13 cellular contexts compared by ENCODE assay signal in the genomic region with DNA sequence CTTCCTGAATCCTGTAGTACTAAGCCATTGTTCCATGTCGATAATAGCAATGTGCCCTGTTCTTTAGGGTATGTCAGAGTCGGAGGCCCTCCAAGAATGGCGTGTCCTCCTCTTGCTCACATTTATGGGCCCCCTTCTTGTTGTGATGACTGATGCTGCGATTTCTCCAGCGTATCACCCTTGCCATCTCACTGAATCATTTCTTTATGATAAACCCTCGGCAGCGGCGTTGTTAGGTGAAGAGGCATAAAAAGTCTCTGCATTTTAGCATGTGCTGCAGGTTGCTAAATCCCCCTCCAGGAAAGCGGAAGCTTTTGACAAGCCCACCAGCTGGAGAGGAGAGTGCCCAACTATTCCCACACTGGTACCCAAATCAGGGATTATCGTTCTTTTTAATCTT.
A peak's percentile ranks its signal among the peaks of the same experiment; 100 is the strongest.
DNase-seq lines count a peak whose midpoint lies in the region; ATAC-seq and TF ChIP-seq lines count a peak whose summit lies in the region.
"Had no signal": no experiment of that assay in that cellular context is flagged by ENCODE, and none has a peak within 500 bp of the region (broad histone marks: within the 10 kb centered on the region; RNA-seq: fewer than 3 reads in every experiment).

No MANE protein-coding gene starts in this region.

- ATAC-seq in activated CD8-positive, alpha-beta memory T cell treated with anti-CD3 and anti-CD28 coated beads, Interleukin-2, amount 10 ng/mL, durations not matched to agents 7 days and 5 days: no peak
- no peak; the same call in 1 of the 2 replicates for ATAC-seq in WTC11
- ATAC-seq: CD8-positive, alpha-beta T cell had no signal

- H3K4me1 Mint-ChIP-seq in activated CD8-positive, alpha-beta memory T cell treated with anti-CD3 and anti-CD28 coated beads, Interleukin-2, amount 10 ng/mL, durations not matched to agents 7 days and 5 days: no peaks in the 10 kb centered on the region
- H3K4me1 Mint-ChIP-seq in WTC11: peaks cover 22% of the 10 kb centered on the region
- no peaks in the 10 kb centered on the region for H3K4me1 Mint-ChIP-seq in osteocyte (ENCODE audit: unreplicated experiment)
- H3K4me1 Mint-ChIP-seq: CD14-positive monocyte had no signal

- no peaks in the 10 kb centered on the region for H3K27me3 Mint-ChIP-seq in activated CD8-positive, alpha-beta memory T cell treated with anti-CD3 and anti-CD28 coated beads, Interleukin-2, amount 10 ng/mL, durations not matched to agents 7 days and 5 days
- H3K27me3 Mint-ChIP-seq in WTC11 (ENCODE audit: low read depth) (no peaks in the 10 kb centered on the region; the same call in 1 of the 2 replicates), osteocyte (ENCODE audit: unreplicated experiment) (no peaks in the 10 kb centered on the region)

- H3K4me3 Mint-ChIP-seq in activated CD8-positive, alpha-beta memory T cell treated with anti-CD3 and anti-CD28 coated beads, Interleukin-2, amount 10 ng/mL, durations not matched to agents 7 days and 5 days: no peak overlapping the region
- H3K4me3 Mint-ChIP-seq in WTC11: no peak overlapping the region
- no peak overlapping the region for H3K4me3 Mint-ChIP-seq in osteocyte (ENCODE audit: unreplicated experiment)
- H3K4me3 Mint-ChIP-seq: CD14-positive monocyte; CD8-positive, alpha-beta T cell had no signal

- H3K9me3 Mint-ChIP-seq in activated CD8-positive, alpha-beta memory T cell treated with anti-CD3 and anti-CD28 coated beads, Interleukin-2, amount 10 ng/mL, durations not matched to agents 7 days and 5 days (ENCODE audit: low read depth): no peaks in the 10 kb centered on the region
- H3K9me3 Mint-ChIP-seq in WTC11: peaks cover 5% of the 10 kb centered on the region
- H3K9me3 Mint-ChIP-seq in osteocyte (ENCODE audit: unreplicated experiment): peaks cover 10% of the 10 kb centered on the region
- H3K9me3 Mint-ChIP-seq: CD8-positive, alpha-beta T cell had no signal

- TF ChIP-seq CTCF in GM13976 (IDR thresholded peaks at IDR 0.05; ENCODE audit: borderline replicate concordance, control extremely low read depth, extremely low read depth, insufficient read depth, missing control alignments) (no peak), WTC11 (IDR thresholded peaks at IDR 0.05) (no peak), osteocyte (IDR thresholded peaks at IDR 0.05) (no peak)

- in situ Hi-C loops in GM13976 (cut with MboI; ENCODE audit: low sequenced_read_pairs, unreplicated experiment): no loop called here

- CTCF ChIA-PET in activated CD8-positive, alpha-beta memory T cell treated with anti-CD3 and anti-CD28 coated beads, Interleukin-2, amount 10 ng/mL, durations not matched to agents 7 days and 5 days (lab: Charles Lee): no interaction called here
- CTCF ChIA-PET in WTC11 (lab: Charles Lee): interaction anchor here (0.6 to 2.0 kb wide), 29 partner anchors 9 to 939 kb away, joined by 3 to 17 read pairs (median 4); no protein-coding TSS in a partner anchor

- no peaks in the 10 kb centered on the region for H3K36me3 Mint-ChIP-seq in activated CD8-positive, alpha-beta memory T cell treated with anti-CD3 and anti-CD28 coated beads, Interleukin-2, amount 10 ng/mL, durations not matched to agents 7 days and 5 days
- H3K36me3 Mint-ChIP-seq in WTC11 (peaks cover 2% of the 10 kb centered on the region; the same call in 1 of the 2 replicates), osteocyte (ENCODE audit: unreplicated experiment) (no peaks in the 10 kb centered on the region)
- H3K36me3 Mint-ChIP-seq: CD14-positive monocyte; CD8-positive, alpha-beta T cell had no signal

- H3K27ac Mint-ChIP-seq in activated CD8-positive, alpha-beta memory T cell treated with anti-CD3 and anti-CD28 coated beads, Interleukin-2, amount 10 ng/mL, durations not matched to agents 7 days and 5 days: no peak overlapping the region
- H3K27ac Mint-ChIP-seq in WTC11: peak overlapping the region; percentile 44; the same call in 1 of the 2 replicates
- H3K27ac Mint-ChIP-seq in osteocyte (ENCODE audit: unreplicated experiment): no peak overlapping the region
- H3K27ac Mint-ChIP-seq: CD14-positive monocyte; CD8-positive, alpha-beta T cell had no signal

- POLR2A ChIA-PET in WTC11 (lab: Charles Lee): interaction anchor here (1.5 kb wide), 1 partner anchor 14 kb away, joined by 3 read pairs; no protein-coding TSS in a partner anchor

- DNase-seq in activated CD8-positive, alpha-beta memory T cell treated with anti-CD3 and anti-CD28 coated beads, Interleukin-2, amount 10 ng/mL, durations not matched to agents 7 days and 5 days: peak; percentile 1
- DNase-seq in activated CD8-positive, alpha-beta memory T cell treated with anti-CD3 and anti-CD28 coated beads, Interleukin-2, amount 50 U/mL, for 48 hours: no peak
- DNase-seq in GM13976 (ENCODE audit: low spot score) (peak; percentile 5), WTC11 (ENCODE audit: low spot score) (no peak), osteocyte (ENCODE audit: extremely low spot score, unreplicated experiment) (peak; percentile 51), GM19238 (ENCODE audit: insufficient read length, low spot score) (no peak), epidermal melanocyte (ENCODE audit: insufficient read length, low spot score) (no peak)
- DNase-seq: 8988T, Calu3, DMS79 treated with DMSO at 0.1 percent for 48 hours, GF-D8 had no signal

TF ChIP-seq in WTC11, 78 proteins besides CTCF, POLR2A, EP300 and RAD21:
- TF ChIP-seq, protein P1, sequence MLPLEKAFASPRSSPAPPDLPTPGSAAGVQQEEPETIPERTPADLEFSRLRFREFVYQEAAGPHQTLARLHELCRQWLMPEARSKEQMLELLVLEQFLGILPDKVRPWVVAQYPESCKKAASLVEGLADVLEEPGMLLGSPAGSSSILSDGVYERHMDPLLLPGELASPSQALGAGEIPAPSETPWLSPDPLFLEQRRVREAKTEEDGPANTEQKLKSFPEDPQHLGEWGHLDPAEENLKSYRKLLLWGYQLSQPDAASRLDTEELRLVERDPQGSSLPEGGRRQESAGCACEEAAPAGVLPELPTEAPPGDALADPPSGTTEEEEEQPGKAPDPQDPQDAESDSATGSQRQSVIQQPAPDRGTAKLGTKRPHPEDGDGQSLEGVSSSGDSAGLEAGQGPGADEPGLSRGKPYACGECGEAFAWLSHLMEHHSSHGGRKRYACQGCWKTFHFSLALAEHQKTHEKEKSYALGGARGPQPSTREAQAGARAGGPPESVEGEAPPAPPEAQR (CRISPR knock-in tag; IDR thresholded peaks at IDR 0.05): no peak
- TF ChIP-seq ZBTB21 (CRISPR knock-in tag; IDR thresholded peaks at IDR 0.05; ENCODE audit: borderline replicate concordance): no peak

Comparison
In these comparisons a context has a peak if more than half of its experiments do, and no peak if none do; other contexts are left out.
1. DNase-seq: peak in activated CD8-positive, alpha-beta memory T cell treated with anti-CD3 and anti-CD28 coated beads, Interleukin-2, amount 10 ng/mL, durations not matched to agents 7 days and 5 days (single experiment), GM13976 (single experiment) and osteocyte (single experiment); none in activated CD8-positive, alpha-beta memory T cell treated with anti-CD3 and anti-CD28 coated beads, Interleukin-2, amount 50 U/mL, for 48 hours (single experiment), WTC11 (single experiment), GM19238 (single experiment) and epidermal melanocyte (single experiment).